Comparison of ENCODE assay signal across 10 cellular contexts in genomic region chr3:72144773-72145505, GRCh38.
DNase-seq lines count a peak whose midpoint lies in the region; ATAC-seq, FAIRE-seq and TF ChIP-seq lines count a peak whose summit lies in the region.
"Had no signal": no experiment of that assay in that cellular context is flagged by ENCODE, and none has a peak within 500 bp of the region (broad histone marks: within the 10 kb centered on the region; RNA-seq: fewer than 3 reads in every experiment).

No MANE protein-coding gene starts in this region.

- peaks cover 2 to 8% of the 10 kb centered on the region in 2 donors for H3K9me3 Mint-ChIP-seq in activated T-cell treated with anti-CD3 and anti-CD28 coated beads, Interleukin-2, amount 50 U/mL, for 72 hours

- TF ChIP-seq POLR2A in H1 (IDR thresholded peaks at IDR 0.05; ENCODE audit: control extremely low read depth in 1 of 2, low read depth in 2 of 2, low read length in 2 of 2): no peak
- TF ChIP-seq POLR2A in testis (IDR thresholded peaks at IDR 0.05): no peak

- H4K20me1 ChIP-seq in H1 (replicated peaks in 1 of 2; ENCODE audit: control insufficient read depth in 1 of 2, insufficient read depth in 2 of 2, low read length in 2 of 2): no peaks in the 10 kb centered on the region

- H3K9me3 ChIP-seq in H1 (ENCODE audit: insufficient read depth in 2 of 2, low read depth in 1 of 2, low read length in 1 of 2) (no peaks in the 10 kb centered on the region), testis (no peaks in the 10 kb centered on the region), left lung (peaks cover 0 to 3% of the 10 kb centered on the region in 2 donors)

- peaks cover 5% of the 10 kb centered on the region for H3K27me3 Mint-ChIP-seq in activated T-cell treated with anti-CD3 and anti-CD28 coated beads, Interleukin-2, amount 50 U/mL, for 72 hours (ENCODE audit: low read depth)

- H4K8ac ChIP-seq in H1 (ENCODE audit: extremely low read depth, insufficient read depth, low read length): no peak overlapping the region

- no peak overlapping the region for H2BK12ac ChIP-seq in H1 (ENCODE audit: low read depth, low read length)

- H3K14ac ChIP-seq in H1 (ENCODE audit: insufficient read length): no peak overlapping the region

- no peaks in the 10 kb centered on the region for H3K4me1 ChIP-seq in H1 (replicated peaks in 1 of 4; ENCODE audit: control insufficient read depth in 3 of 4, insufficient read depth in 4 of 4, low read length in 3 of 4)
- H3K4me1 ChIP-seq in testis: peaks cover 16% of the 10 kb centered on the region
- H3K4me1 ChIP-seq in left lung: peaks cover 0 to 3% of the 10 kb centered on the region in 2 donors

- no peak for TF ChIP-seq EP300 in H1 (IDR thresholded peaks at IDR 0.05; ENCODE audit: borderline replicate concordance in 1 of 2, low read depth in 2 of 2, low read length in 2 of 2)

- no peak overlapping the region for H4K91ac ChIP-seq in H1 (replicated peaks; ENCODE audit: insufficient read length, low read length)

- H3K27me3 ChIP-seq in H1 (replicated peaks in 1 of 4; ENCODE audit: control insufficient read depth in 3 of 4, extremely low read depth in 1 of 4, insufficient read depth in 3 of 4, low read length in 3 of 4) (no peaks in the 10 kb centered on the region), testis (no peaks in the 10 kb centered on the region), left lung (no peaks in the 10 kb centered on the region)

- no peak overlapping the region for H4K5ac ChIP-seq in H1 (ENCODE audit: insufficient read length, low read depth, low read length)

- H3K4ac ChIP-seq in H1 (replicated peaks; ENCODE audit: insufficient read length, low read depth, low read length): no peak overlapping the region

- no peak overlapping the region for H3K4me3 ChIP-seq in H1 (ENCODE audit: extremely low read depth in 1 of 4, insufficient read depth in 2 of 4, low read depth in 3 of 4, low read length in 4 of 4)
- H3K4me3 ChIP-seq in testis: no peak overlapping the region
- H3K4me3 ChIP-seq in left lung: no peak overlapping the region

- H3K36me3 ChIP-seq in H1 (ENCODE audit: control insufficient read depth in 2 of 4, insufficient read depth in 4 of 4, low read length in 3 of 4): no peaks in the 10 kb centered on the region
- no peaks in the 10 kb centered on the region for H3K36me3 ChIP-seq in testis (ENCODE audit: low read depth, missing control alignments)
- H3K36me3 ChIP-seq in left lung: no peaks in the 10 kb centered on the region

- H3K23me2 ChIP-seq in H1 (ENCODE audit: low read depth, low read length): no peaks in the 10 kb centered on the region

- H3K56ac ChIP-seq in H1 (replicated peaks; ENCODE audit: insufficient read length, low read depth, low read length): no peak overlapping the region

- 80% methylated on average over 10 of the region's 10 CpGs; no CpG with 5 or more reads in 1 of the 2 experiments for WGBS in H1 (ENCODE audit: extremely low coverage in 1 of 2, insufficient coverage in 1 of 2, insufficient read length in 1 of 2, insufficient replicate concordance in 2 of 2, low coverage in 1 of 2, low lambda C conversion rate in 2 of 2, missing lambda C conversion rate in 1 of 2), 2 experiments
- 45 to 56% methylated on average over 10 of the region's 10 CpGs for WGBS in testis, 2 donors

- H2BK20ac ChIP-seq in H1 (ENCODE audit: low read length): no peak overlapping the region

- POLR2A ChIA-PET in H1 (lab: Charles Lee; ENCODE audit: partially characterized antibody): interaction anchor here (0.7 kb wide), 1 partner anchor 220 kb away, joined by 3 read pairs; no protein-coding TSS in a partner anchor

- H2BK120ac ChIP-seq in H1 (replicated peaks; ENCODE audit: low read depth, low read length): no peak overlapping the region

- peak overlapping the region in 1 of 2 donors; percentile 67 for H3K4me3 Mint-ChIP-seq in activated T-cell treated with anti-CD3 and anti-CD28 coated beads, Interleukin-2, amount 50 U/mL, for 72 hours

- TF ChIP-seq RAD21 in H1 (IDR thresholded peaks at IDR 0.05 in 1 of 2, conservative IDR thresholded peaks at IDR 0.05 in 1 of 2; ENCODE audit: low read depth in 2 of 2, low read length in 2 of 2): no peak

- H3K4me1 Mint-ChIP-seq in activated T-cell treated with anti-CD3 and anti-CD28 coated beads, Interleukin-2, amount 50 U/mL, for 72 hours (ENCODE audit: low read depth): peaks cover 38% of the 10 kb centered on the region

- H3K4me2 ChIP-seq in H1 (ENCODE audit: insufficient read depth in 1 of 2, low read depth in 2 of 2, low read length in 2 of 2): no peak overlapping the region

- no peak overlapping the region for H2AK5ac ChIP-seq in H1 (ENCODE audit: low read depth, low read length)

- peaks cover 0 to 2% of the 10 kb centered on the region in 2 donors for H3K36me3 Mint-ChIP-seq in activated T-cell treated with anti-CD3 and anti-CD28 coated beads, Interleukin-2, amount 50 U/mL, for 72 hours (ENCODE audit: insufficient read depth in 2 of 2)

- no peak overlapping the region for H3K23ac ChIP-seq in H1 (ENCODE audit: insufficient read length)

- no peak overlapping the region for H3K9ac ChIP-seq in H1 (replicated peaks in 1 of 4; ENCODE audit: extremely low read depth in 1 of 4, low read depth in 3 of 4, low read length in 3 of 4)

- 0 out of 2 replicates have a peak overlapping the region, but pooled peaks have one; percentile 16 for H3K18ac ChIP-seq in H1 (ENCODE audit: extremely low read depth, low read length)

- H3K27ac ChIP-seq in H1 (ENCODE audit: low read depth, low read length) (no peak overlapping the region), testis (peak overlapping the region in 1 of 2 donors; percentile 68), left lung (no peak overlapping the region)

- intact Hi-C loops in testis (cut with DNase I; ENCODE audit: low total_unique reads) (no loop called here), left lung (cut with DNase I) (no loop called here)

- TF ChIP-seq CTCF in H1 (IDR thresholded peaks at IDR 0.05; ENCODE audit: control extremely low read depth in 1 of 3, insufficient read depth in 1 of 3, low read depth in 1 of 3, low read length in 3 of 3) (no peak), testis (IDR thresholded peaks at IDR 0.05) (no peak), left lung (IDR thresholded peaks at IDR 0.05) (no peak)

- CTCF ChIA-PET in H1 (lab: Charles Lee; ENCODE audit: partially characterized antibody): interaction anchor here (0.9 to 1.6 kb wide), 2 partner anchors 215 to 409 kb away, joined by 3 to 5 read pairs; no protein-coding TSS in a partner anchor

- ATAC-seq in activated T-cell treated with anti-CD3 and anti-CD28 coated beads, Interleukin-2, amount 50 U/mL, for 72 hours (replicated peaks in 1 of 2): peak; percentile 36 to 61
- ATAC-seq in HG03521 (IDR thresholded peaks at IDR 0.05; ENCODE audit: unreplicated experiment): peak; percentile 58
- ATAC-seq in left lung: no peak

- H3K79me2 ChIP-seq in H1 (ENCODE audit: control insufficient read depth in 1 of 2, insufficient read depth in 2 of 2, low read length in 2 of 2): no peaks in the 10 kb centered on the region

- no peak overlapping the region for H2BK5ac ChIP-seq in H1 (ENCODE audit: low read depth, low read length)

- DNase-seq in activated T-cell treated with anti-CD3 and anti-CD28 coated beads, Interleukin-2, amount 50 U/mL, for 72 hours: no peak
- DNase-seq in activated T-cell treated with anti-CD3 and anti-CD28 coated beads for 4 hours (no peak), H1 (ENCODE audit: low read depth in 1 of 2, low spot score in 2 of 2) (no peak), testis (peak; percentile 76), left lung (no peak), NCI-H524 (lab: John Stamatoyannopoulos, UW) (no peak)
- no peak for DNase-seq in stimulated activated CD8-positive, alpha-beta memory T cell treated with anti-CD3 and anti-CD28 coated beads, Interleukin-4, amount 100 ng/mL, for 48 hours
- DNase-seq: activated T-cell treated with anti-CD3 and anti-CD28 coated beads, Interleukin-2, amount 50 U/mL, for 1 hour; NCI-H526 had no signal

- H2AFZ ChIP-seq in H1 (ENCODE audit: low read length): no peak overlapping the region

- FAIRE-seq in H1 (lab: Jason Lieb, UNC): no peak

- H3K79me1 ChIP-seq in H1 (ENCODE audit: low read depth, low read length): no peaks in the 10 kb centered on the region

- no peak overlapping the region for H2BK15ac ChIP-seq in H1 (ENCODE audit: low read length)

- H3K27ac Mint-ChIP-seq in activated T-cell treated with anti-CD3 and anti-CD28 coated beads, Interleukin-2, amount 50 U/mL, for 72 hours: no peak overlapping the region

TF ChIP-seq in H1, 55 proteins besides CTCF, POLR2A, EP300 and RAD21 (continues in another document):
- no peak for TF ChIP-seq TCF12 (IDR thresholded peaks at IDR 0.05; ENCODE audit: low read depth, low read length)
- TF ChIP-seq CREB1 (IDR thresholded peaks at IDR 0.05): no peak
- no peak for TF ChIP-seq CHD2 (IDR thresholded peaks at IDR 0.05; ENCODE audit: low read length)
- TF ChIP-seq SP2 (IDR thresholded peaks at IDR 0.05; ENCODE audit: low read length): no peak
- TF ChIP-seq SIX5 (IDR thresholded peaks at IDR 0.05; ENCODE audit: low read depth, low read length): no peak
- no peak for TF ChIP-seq PHF8 (conservative IDR thresholded peaks at IDR 0.05; ENCODE audit: low read depth, low read length)
- no peak for TF ChIP-seq RXRA (IDR thresholded peaks at IDR 0.05; ENCODE audit: insufficient read depth, low read depth, low read length)
- TF ChIP-seq KDM4A (IDR thresholded peaks at IDR 0.05; ENCODE audit: low read depth, low read length, severe bottlenecking): no peak
- no peak for TF ChIP-seq SIN3A (conservative IDR thresholded peaks at IDR 0.05 in 1 of 2, IDR thresholded peaks at IDR 0.05 in 1 of 2; ENCODE audit: low read depth in 1 of 2, low read length in 2 of 2)
- TF ChIP-seq CBX5 (IDR thresholded peaks at IDR 0.05; ENCODE audit: low read depth, low read length): no peak
- TF ChIP-seq CBX8 (IDR thresholded peaks at IDR 0.05; ENCODE audit: borderline replicate concordance, low read depth, low read length): no peak
- TF ChIP-seq, protein P1, sequence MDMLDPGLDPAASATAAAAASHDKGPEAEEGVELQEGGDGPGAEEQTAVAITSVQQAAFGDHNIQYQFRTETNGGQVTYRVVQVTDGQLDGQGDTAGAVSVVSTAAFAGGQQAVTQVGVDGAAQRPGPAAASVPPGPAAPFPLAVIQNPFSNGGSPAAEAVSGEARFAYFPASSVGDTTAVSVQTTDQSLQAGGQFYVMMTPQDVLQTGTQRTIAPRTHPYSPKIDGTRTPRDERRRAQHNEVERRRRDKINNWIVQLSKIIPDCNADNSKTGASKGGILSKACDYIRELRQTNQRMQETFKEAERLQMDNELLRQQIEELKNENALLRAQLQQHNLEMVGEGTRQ (IDR thresholded peaks at IDR 0.05; ENCODE audit: low read length): no peak
- TF ChIP-seq RBBP5 (IDR thresholded peaks at IDR 0.05; ENCODE audit: borderline replicate concordance, low read depth, low read length): no peak
- TF ChIP-seq SRF (IDR thresholded peaks at IDR 0.05; ENCODE audit: low read depth, low read length): no peak
- TF ChIP-seq GABPA (IDR thresholded peaks at IDR 0.05; ENCODE audit: borderline replicate concordance, insufficient read depth, low read length): no peak
- TF ChIP-seq RNF2 (IDR thresholded peaks at IDR 0.05; ENCODE audit: borderline replicate concordance, low read depth, low read length, missing control alignments, poor library complexity, severe bottlenecking): no peak
- no peak for TF ChIP-seq CHD1 (IDR thresholded peaks at IDR 0.05; ENCODE audit: low read depth, low read length)
